In the genomic region with DNA sequence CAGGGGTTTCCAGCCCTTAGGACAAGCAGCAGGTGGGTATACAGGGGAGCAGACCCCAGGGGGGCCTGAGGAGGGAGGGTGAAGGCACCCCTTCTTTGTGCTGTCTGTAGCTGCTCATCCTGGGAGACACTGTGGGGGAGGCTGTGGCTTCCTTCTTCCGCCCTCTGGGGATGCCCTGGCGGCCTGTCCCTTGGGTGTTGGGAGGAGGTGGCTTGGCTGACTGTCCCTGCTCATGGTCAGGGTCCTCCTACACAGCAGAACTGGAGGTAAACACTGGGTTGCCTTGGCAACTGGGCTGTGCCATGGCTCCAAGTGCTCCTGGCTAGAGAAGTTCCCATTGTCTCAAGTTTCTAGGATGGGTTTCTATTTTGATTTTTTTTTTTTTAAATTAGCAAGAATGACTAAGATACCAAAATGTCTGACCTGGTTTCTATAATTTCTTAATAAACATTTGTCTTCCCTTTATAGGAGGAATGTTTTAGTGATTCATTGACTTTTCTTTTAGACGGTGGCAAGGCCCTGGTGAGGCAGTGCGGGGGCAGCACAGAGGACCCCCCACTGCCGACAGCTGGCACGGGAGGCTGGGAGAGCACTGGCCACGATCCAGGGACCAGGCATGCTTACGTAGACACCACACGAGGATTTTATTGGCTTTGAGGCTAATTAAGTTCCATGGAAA, we compare ENCODE assay signal across 8 cellular contexts. TPM values are rescaled to one million over a fixed set of nuclear protein-coding genes. Genes with fewer than 3 reads are reported as not detected.
A peak's percentile ranks its signal among the peaks of the same experiment; 100 is the strongest.
DNase-seq lines count a peak whose midpoint lies in the region; ATAC-seq and TF ChIP-seq lines count a peak whose summit lies in the region.

No MANE protein-coding gene starts in this region.

- no peaks in the 10 kb centered on the region for H3F3A ChIP-seq in PC-3 (ENCODE audit: low read length, unreplicated experiment)

- intact Hi-C loops in PC-3 (cut with micrococcal nuclease) (no loop called here), lower lobe of right lung (cut with DNase I) (no loop called here)

- H2AFZ ChIP-seq in PC-3 (ENCODE audit: low read length), result no peak overlapping the region

- H3K79me2 ChIP-seq in PC-3 (ENCODE audit: low read length), result peaks cover 13% of the 10 kb centered on the region

- H3K27me3 ChIP-seq in PC-3 (ENCODE audit: low read length) (no peaks in the 10 kb centered on the region), lower lobe of right lung (ENCODE audit: low read depth) (no peaks in the 10 kb centered on the region), thoracic aorta (replicated peaks; ENCODE audit: insufficient read depth) (no peaks in the 10 kb centered on the region)

- H3K9me3 ChIP-seq in PC-3 (ENCODE audit: low read length) (no peaks in the 10 kb centered on the region), lower lobe of right lung (no peaks in the 10 kb centered on the region), thoracic aorta (no peaks in the 10 kb centered on the region)

- H3K36me3 ChIP-seq in PC-3 (ENCODE audit: low read depth, low read length), result no peaks in the 10 kb centered on the region
- peaks cover 4% of the 10 kb centered on the region for H3K36me3 ChIP-seq in lower lobe of right lung
- no peaks in the 10 kb centered on the region for H3K36me3 ChIP-seq in thoracic aorta

- H3K4me1 ChIP-seq in PC-3 (ENCODE audit: insufficient read depth, low read length), result peaks cover 4% of the 10 kb centered on the region; the same call in 1 of the 2 replicates
- H3K4me1 ChIP-seq in lower lobe of right lung, result peaks cover 100% of the 10 kb centered on the region
- H3K4me1 ChIP-seq in thoracic aorta (ENCODE audit: control insufficient read depth in 1 of 2, low read depth in 2 of 2), result peaks cover 58 to 98% of the 10 kb centered on the region in 2 donors

- TF ChIP-seq CTCF in GM13976 (IDR thresholded peaks at IDR 0.05; ENCODE audit: borderline replicate concordance, control extremely low read depth, extremely low read depth, insufficient read depth, missing control alignments) (no peak), PC-3 (conservative IDR thresholded peaks at IDR 0.05; ENCODE audit: low read depth, low read length) (no peak), lower lobe of right lung (IDR thresholded peaks at IDR 0.05) (no peak), thoracic aorta (IDR thresholded peaks at IDR 0.05) (no peak)

- DNase-seq in A172 (ENCODE audit: low spot score), result peak; percentile 31
- peak; percentile 80 for DNase-seq in GM13976 (ENCODE audit: low spot score)
- peak; percentile 27 for DNase-seq in PC-3
- peak in 18 of 61 donors; percentile 26 to 67 (median 37) for DNase-seq in caudate nucleus (lab: John Stamatoyannopoulos, UW)
- DNase-seq in lower lobe of right lung, result peak; percentile 87
- DNase-seq in thoracic aorta (ENCODE audit: low spot score), result peak; percentile 72
- no peak for DNase-seq in stimulated activated CD4-positive, alpha-beta T cell treated with anti-CD3 and anti-CD28 coated beads, Interleukin-1b, Interleukin-23, amount 100 ng/mL, for 48 hours

- in situ Hi-C loops in GM13976 (cut with MboI; ENCODE audit: low sequenced_read_pairs, unreplicated experiment), result no loop called here

- H3K4me3 ChIP-seq in PC-3 (ENCODE audit: low read length) (no peak overlapping the region), lower lobe of right lung (peak overlapping the region; percentile 24), thoracic aorta (peak overlapping the region; percentile 13)

- CTCF ChIA-PET in PC-3 (lab: Charles Lee), result no interaction called here

- H3K4me2 ChIP-seq in PC-3 (ENCODE audit: low read length), result no peak overlapping the region

- POLR2A ChIA-PET in PC-3 (lab: Charles Lee; ENCODE audit: unreplicated experiment), result no interaction called here

- H3K9me2 ChIP-seq in PC-3 (replicated peaks; ENCODE audit: low read length), result no peaks in the 10 kb centered on the region

- ATAC-seq in HG03060 (IDR thresholded peaks at IDR 0.05; ENCODE audit: low read depth, unreplicated experiment) (peak; percentile 37), PC-3 (peak; percentile 85), lower lobe of right lung (peak; percentile 73 to 77), thoracic aorta (ENCODE audit: insufficient number of reproducible peaks, low FRiP score, low read depth) (peak; percentile 66)

- BruUV-seq in PC-3 (replicated peaks; lab: Mats Ljungman, UMichigan), result no TSS peak

- no peak overlapping the region for H3K9ac ChIP-seq in PC-3 (ENCODE audit: low read length)

- peaks cover 9% of the 10 kb centered on the region; the same call in 1 of the 2 replicates for H4K20me1 ChIP-seq in PC-3 (ENCODE audit: low read length)

- H3K27ac ChIP-seq in PC-3 (ENCODE audit: low read length) (no peak overlapping the region), caudate nucleus (ENCODE audit: low read depth, low read length) (peak overlapping the region; percentile 85), lower lobe of right lung (peak overlapping the region; percentile 88), thoracic aorta (peak overlapping the region; percentile 58 to 77)

RNA-seq across cellular contexts. Expression of a gene that starts 12.4 kb away (rescaled TPM):
- total RNA-seq in A172 (2014; rRNA removed; shearing (Covaris generic)), result 19.6 and 27.9 TPM in 2 replicates
- 10.1 and 11.4 TPM in 2 replicates for total RNA-seq in PC-3 (2014; rRNA removed)
- total RNA-seq in lower lobe of right lung, result 178 TPM
- total RNA-seq in thoracic aorta, result 10 to 100 TPM; 59.5 to 76.5 TPM
